8 cellular contexts compared by ENCODE assay signal in genomic region chr1:98045211-98046030, GRCh38.
DNase-seq lines count a peak whose midpoint lies in the region; ATAC-seq and TF ChIP-seq lines count a peak whose summit lies in the region.

No MANE protein-coding gene starts in this region.

- no peaks in the 10 kb centered on the region for H3K36me3 Mint-ChIP-seq in neural crest cell (ENCODE audit: low read depth)

- H3K27ac Mint-ChIP-seq in neural crest cell (ENCODE audit: unreplicated experiment) = no peak overlapping the region

- ATAC-seq in GM18519 (IDR thresholded peaks at IDR 0.05; ENCODE audit: low FRiP score, unreplicated experiment) = no peak
- no peak for ATAC-seq in omental fat pad (ENCODE audit: low FRiP score)

- DNase-seq in GM03348 (ENCODE audit: low spot score) = peak; percentile 86
- DNase-seq in T1000 (lab: John Stamatoyannopoulos, UW) = peak; percentile 17
- peak; percentile 12 for DNase-seq in fibroblast of gingiva (ENCODE audit: low read depth)
- no peak for DNase-seq in neural crest cell (ENCODE audit: low read depth, low spot score)
- no peak for DNase-seq in 8988T
- DNase-seq in ureter (ENCODE audit: low spot score) = no peak
- DNase-seq in omental fat pad (ENCODE audit: low spot score) = no peak

- peaks cover 84% of the 10 kb centered on the region for H3K27me3 Mint-ChIP-seq in neural crest cell (ENCODE audit: low read depth)

- H3K4me3 Mint-ChIP-seq in neural crest cell = peak overlapping the region; percentile 82

- no peaks in the 10 kb centered on the region for H3K9me3 Mint-ChIP-seq in neural crest cell

- no peak for TF ChIP-seq CTCF in neural crest cell (conservative IDR thresholded peaks at IDR 0.05)
- no peak for TF ChIP-seq CTCF in omental fat pad (IDR thresholded peaks at IDR 0.05)

- peaks cover 17% of the 10 kb centered on the region for H3K4me1 Mint-ChIP-seq in neural crest cell

Comparison
In these comparisons a context has a peak if more than half of its experiments do, and no peak if none do; other contexts are left out.
1. DNase-seq: peak in GM03348 (single experiment), T1000 (single experiment) and fibroblast of gingiva (single experiment); none in neural crest cell (single experiment), 8988T (single experiment), ureter (single experiment) and omental fat pad (single experiment).